12 cellular contexts compared by ENCODE assay signal in the genomic region with DNA sequence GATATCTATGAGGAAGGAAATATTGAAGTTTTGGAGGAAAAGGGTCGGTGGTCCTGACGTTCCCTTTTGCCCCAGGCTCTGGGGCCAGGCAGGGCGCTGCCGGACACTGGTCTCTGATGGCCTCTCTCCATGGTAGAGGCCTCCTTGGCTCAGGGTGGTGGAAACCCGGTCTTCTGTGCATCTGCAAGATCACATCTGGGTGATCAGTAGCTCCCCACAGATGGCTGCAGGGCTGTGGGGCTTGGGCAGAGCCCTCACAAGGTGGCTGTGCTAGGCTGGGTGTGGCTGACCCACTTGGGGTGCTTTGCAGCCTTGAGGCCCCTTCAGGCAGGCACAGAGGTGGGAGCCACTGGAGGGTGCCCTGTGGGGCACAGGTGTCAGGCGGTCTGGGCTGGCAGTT. TPM values are rescaled to one million over a fixed set of nuclear protein-coding genes. Genes with fewer than 3 reads are reported as not detected.
A peak's percentile ranks its signal among the peaks of the same experiment; 100 is the strongest.
DNase-seq lines count a peak whose midpoint lies in the region; ATAC-seq, FAIRE-seq and TF ChIP-seq lines count a peak whose summit lies in the region.
"Had no signal": no experiment of that assay in that cellular context is flagged by ENCODE, and none has a peak within 500 bp of the region (broad histone marks: within the 10 kb centered on the region; RNA-seq: fewer than 3 reads in every experiment).

No MANE protein-coding gene starts in this region.

- POLR2A ChIA-PET in HepG2 (lab: Yijun Ruan, JAX) = no interaction called here
- POLR2A ChIA-PET in activated CD4-positive, alpha-beta T cell treated with anti-CD3 and anti-CD28 coated beads, Interleukin-2, amount 10 ng/mL, durations not matched to agents 7 days and 5 days (lab: Charles Lee) = interaction anchor here (0.7 kb wide), 1 partner anchor 12 kb away, joined by 4 read pairs; no protein-coding TSS in a partner anchor

- H2AFZ ChIP-seq in HepG2 (ENCODE audit: low read length) (no peak overlapping the region), osteoblast (ENCODE audit: low read length) (no peak overlapping the region)

- no peak for TF ChIP-seq CTCF in liver (IDR thresholded peaks at IDR 0.05; ENCODE audit: low read depth, low read length, missing input control)
- no peak for TF ChIP-seq CTCF in HepG2 (CRISPR knock-in tag; IDR thresholded peaks at IDR 0.05)
- TF ChIP-seq CTCF in glutamatergic neuron (IDR thresholded peaks at IDR 0.05; ENCODE audit: partially characterized antibody, unreplicated experiment) = no peak
- TF ChIP-seq CTCF in osteoblast (IDR thresholded peaks at IDR 0.05; ENCODE audit: extremely low read depth, low read depth, low read length) = no peak

- no peak for TF ChIP-seq EP300 in HepG2 (IDR thresholded peaks at IDR 0.05; ENCODE audit: low read depth in 2 of 2, low read length in 2 of 2)
- no peak for TF ChIP-seq EP300 in HepG2 (CRISPR knock-in tag; IDR thresholded peaks at IDR 0.05; ENCODE audit: borderline replicate concordance)

- no peak for DNase-seq in HepG2 (ENCODE audit: low spot score)
- DNase-seq in glutamatergic neuron = peak; percentile 9
- peak; percentile 65 for DNase-seq in osteoblast (ENCODE audit: insufficient read length, low spot score, missing footprints)
- no peak for DNase-seq in activated CD4-positive, alpha-beta T cell treated with anti-CD3 and anti-CD28 coated beads, Interleukin-2, amount 10 ng/mL, durations not matched to agents 7 days and 5 days
- no peak for DNase-seq in mucosa of gallbladder (ENCODE audit: low spot score)
- DNase-seq: NCI-H1092 had no signal

- in situ Hi-C loops in HepG2 (cut with HindIII; ENCODE audit: extremely low pct_ligation_motif_present, low pct_unique_long_range_greater_than_20kb) = loop anchor here (5.0 kb wide), 1 partner anchor 41 kb away; no protein-coding TSS in a partner anchor

- no peak for TF ChIP-seq POLR2A in HepG2 (IDR thresholded peaks at IDR 0.05; ENCODE audit: insufficient read depth in 1 of 2, low read depth in 2 of 2, low read length in 2 of 2)

- peak overlapping the region; percentile 46 for H3K27ac Mint-ChIP-seq in glutamatergic neuron (ENCODE audit: unreplicated experiment)
- no peak overlapping the region for H3K27ac Mint-ChIP-seq in activated CD4-positive, alpha-beta T cell treated with anti-CD3 and anti-CD28 coated beads, Interleukin-2, amount 10 ng/mL, durations not matched to agents 7 days and 5 days
- H3K27ac Mint-ChIP-seq: CD4-positive, CD25-positive, alpha-beta regulatory T cell had no signal

- no peak for ATAC-seq in HepG2
- no peak for ATAC-seq in HG02763 (IDR thresholded peaks at IDR 0.05; ENCODE audit: unreplicated experiment)

- peaks cover 5% of the 10 kb centered on the region for H3K9me3 Mint-ChIP-seq in glutamatergic neuron (ENCODE audit: unreplicated experiment)
- H3K9me3 Mint-ChIP-seq in activated CD4-positive, alpha-beta T cell treated with anti-CD3 and anti-CD28 coated beads, Interleukin-2, amount 10 ng/mL, durations not matched to agents 7 days and 5 days = peaks cover under 1% of the 10 kb centered on the region
- H3K9me3 Mint-ChIP-seq: CD4-positive, CD25-positive, alpha-beta regulatory T cell had no signal

- no peak overlapping the region for H3K4me2 ChIP-seq in HepG2 (ENCODE audit: low read depth, low read length)
- H3K4me2 ChIP-seq in osteoblast (ENCODE audit: insufficient read depth, low read length) = no peak overlapping the region
- H3K4me2 ChIP-seq: KMS-11 had no signal

- 60% methylated on average over 6 of the region's 6 CpGs for WGBS in liver
- 22% methylated on average over 4 of the region's 6 CpGs for WGBS in HepG2 (ENCODE audit: low lambda C conversion rate)

- no peaks in the 10 kb centered on the region for H3K36me3 Mint-ChIP-seq in glutamatergic neuron (ENCODE audit: unreplicated experiment)
- no peaks in the 10 kb centered on the region for H3K36me3 Mint-ChIP-seq in activated CD4-positive, alpha-beta T cell treated with anti-CD3 and anti-CD28 coated beads, Interleukin-2, amount 10 ng/mL, durations not matched to agents 7 days and 5 days (ENCODE audit: low read depth)
- H3K36me3 Mint-ChIP-seq: CD4-positive, CD25-positive, alpha-beta regulatory T cell had no signal

- H3K27ac ChIP-seq in liver (ENCODE audit: low read depth in 1 of 2, low read length in 2 of 2) (peak overlapping the region; percentile 95 to 99), HepG2 (ENCODE audit: extremely low read length, insufficient read depth, low read length) (no peak overlapping the region), osteoblast (ENCODE audit: low read depth, low read length) (no peak overlapping the region)
- H3K27ac ChIP-seq: KMS-11 had no signal

- no peak overlapping the region for H3K4me3 ChIP-seq in liver (ENCODE audit: low read depth in 1 of 3, low read length in 3 of 3)
- no peak overlapping the region for H3K4me3 ChIP-seq in HepG2 (replicated peaks in 1 of 3; ENCODE audit: insufficient read depth in 1 of 3, low read depth in 2 of 3, low read length in 3 of 3)
- H3K4me3 ChIP-seq in osteoblast (ENCODE audit: insufficient read depth, low read length) = no peak overlapping the region
- H3K4me3 ChIP-seq: HAP-1 had no signal

- no peaks in the 10 kb centered on the region for H3K36me3 ChIP-seq in liver (ENCODE audit: control insufficient read depth in 4 of 4, insufficient read depth in 3 of 4, low read depth in 1 of 4, low read length in 3 of 4)
- no peaks in the 10 kb centered on the region for H3K36me3 ChIP-seq in HepG2 (replicated peaks in 1 of 2; ENCODE audit: control insufficient read depth in 1 of 2, insufficient read depth in 2 of 2, low read length in 2 of 2)
- H3K36me3 ChIP-seq in osteoblast (ENCODE audit: insufficient read depth, low read length) = no peaks in the 10 kb centered on the region
- H3K36me3 ChIP-seq: HAP-1 had no signal

- intact Hi-C loops in HepG2 (cut with micrococcal nuclease; ENCODE audit: unreplicated experiment) = loop anchor here (5.0 kb wide), 1 partner anchor 46 kb away; no protein-coding TSS in a partner anchor

- H3K27me3 Mint-ChIP-seq in glutamatergic neuron (ENCODE audit: unreplicated experiment) = no peaks in the 10 kb centered on the region
- H3K27me3 Mint-ChIP-seq in activated CD4-positive, alpha-beta T cell treated with anti-CD3 and anti-CD28 coated beads, Interleukin-2, amount 10 ng/mL, durations not matched to agents 7 days and 5 days = no peaks in the 10 kb centered on the region
- H3K27me3 Mint-ChIP-seq: CD4-positive, CD25-positive, alpha-beta regulatory T cell had no signal

- H3K4me1 ChIP-seq in liver (ENCODE audit: control insufficient read depth in 4 of 4, insufficient read depth in 4 of 4, low read length in 3 of 4) (peaks cover 24 to 75% (median 52%) of the 10 kb centered on the region in 4 donors), HepG2 (ENCODE audit: insufficient read depth, low read length) (peaks cover 76% of the 10 kb centered on the region), osteoblast (ENCODE audit: insufficient read depth, low read length) (no peaks in the 10 kb centered on the region)
- H3K4me1 ChIP-seq: HAP-1 had no signal

- peak overlapping the region; percentile 42 to 56 for H3K9ac ChIP-seq in liver (ENCODE audit: low read depth in 1 of 2, low read length in 2 of 2)
- no peak overlapping the region for H3K9ac ChIP-seq in HepG2 (ENCODE audit: insufficient read depth, low read depth, low read length)
- H3K9ac ChIP-seq: KMS-11 had no signal

- no TSS peak for BruUV-seq in HepG2 (replicated peaks; lab: Mats Ljungman, UMichigan)

- FAIRE-seq in HepG2 (lab: Jason Lieb, UNC) = no peak

- CTCF ChIA-PET in HepG2 (lab: Yijun Ruan, JAX; ENCODE audit: low intra/inter-chr PET ratio, low total read pairs) = interaction anchor here (1.3 to 1.4 kb wide), 2 partner anchors 43 to 47 kb away, joined by 3 to 7 read pairs; no protein-coding TSS in a partner anchor
- CTCF ChIA-PET in activated CD4-positive, alpha-beta T cell treated with anti-CD3 and anti-CD28 coated beads, Interleukin-2, amount 10 ng/mL, durations not matched to agents 7 days and 5 days (lab: Charles Lee) = interaction anchor here (1.3 kb wide), 1 partner anchor 9 kb away, joined by 3 read pairs; no protein-coding TSS in a partner anchor

- H3K27me3 ChIP-seq in liver (ENCODE audit: control insufficient read depth in 4 of 4, insufficient read depth in 4 of 4, low read length in 3 of 4) (no peaks in the 10 kb centered on the region), HepG2 (ENCODE audit: control insufficient read depth in 1 of 2, insufficient read depth in 2 of 2, low read length in 2 of 2) (peaks cover 9 to 21% of the 10 kb centered on the region in 2 experiments; a peak in 3 of 5 replicates), osteoblast (ENCODE audit: insufficient read depth, low read length) (no peaks in the 10 kb centered on the region)

- peaks cover 18% of the 10 kb centered on the region for H3K4me1 Mint-ChIP-seq in glutamatergic neuron (ENCODE audit: low read depth, unreplicated experiment)
- H3K4me1 Mint-ChIP-seq in activated CD4-positive, alpha-beta T cell treated with anti-CD3 and anti-CD28 coated beads, Interleukin-2, amount 10 ng/mL, durations not matched to agents 7 days and 5 days = no peaks in the 10 kb centered on the region

- H3K79me2 ChIP-seq in HepG2 (ENCODE audit: insufficient read depth, low read length) (no peaks in the 10 kb centered on the region), osteoblast (ENCODE audit: insufficient read depth, low read length) (no peaks in the 10 kb centered on the region)

- H3K4me3 Mint-ChIP-seq in glutamatergic neuron (ENCODE audit: unreplicated experiment) = no peak overlapping the region
- no peak overlapping the region for H3K4me3 Mint-ChIP-seq in activated CD4-positive, alpha-beta T cell treated with anti-CD3 and anti-CD28 coated beads, Interleukin-2, amount 10 ng/mL, durations not matched to agents 7 days and 5 days
- H3K4me3 Mint-ChIP-seq: CD4-positive, CD25-positive, alpha-beta regulatory T cell had no signal

- H4K20me1 ChIP-seq in HepG2 (ENCODE audit: insufficient read depth, low read length) (no peaks in the 10 kb centered on the region), osteoblast (ENCODE audit: insufficient read depth, low read length) (no peaks in the 10 kb centered on the region)

- TF ChIP-seq RAD21 in liver (IDR thresholded peaks at IDR 0.05) (no peak), HepG2 (CRISPR knock-in tag; IDR thresholded peaks at IDR 0.05) (no peak)

- H3K9me3 ChIP-seq in liver (ENCODE audit: control insufficient read depth in 4 of 4, low read length in 3 of 4) (no peaks in the 10 kb centered on the region), HepG2 (ENCODE audit: low read length) (no peaks in the 10 kb centered on the region), osteoblast (ENCODE audit: low read depth, low read length) (no peaks in the 10 kb centered on the region)
- H3K9me3 ChIP-seq: HAP-1 had no signal

RNA-seq across cellular contexts. Expression of gene RNU6ATAC, which starts 53.9 kb away (rescaled TPM):
- total RNA-seq in liver = not detected
- polyA plus RNA-seq in liver = not detected
- 894 TPM in 1 of 2 replicates, not detected in the other for total RNA-seq in HepG2 (2016; rRNA removed; fragmentation: Illumina TruSeq; extraction: Trizol)
- total RNA-seq in HepG2 (2016; cell fraction: cytosol; rRNA removed; fragmentation: Illumina TruSeq; extraction: Trizol; ENCODE audit: low read depth) = 12,614 and 12,724 TPM in 2 replicates
- 82.4 and 810 TPM in 2 replicates for total RNA-seq in HepG2 (2016; cell fraction: insoluble cytoplasmic fraction; rRNA removed; fragmentation: Illumina TruSeq; extraction: Trizol)
- 600 and 628 TPM in 2 replicates for total RNA-seq in HepG2 (2016; cell fraction: membrane; rRNA removed; fragmentation: Illumina TruSeq; extraction: Trizol)
- total RNA-seq in HepG2 (2016; cell fraction: nucleus; rRNA removed; fragmentation: Illumina TruSeq; extraction: Trizol) = 1,443 and 1,712 TPM in 2 replicates
- not detected in 2 replicates for polyA plus RNA-seq in HepG2 (2011; rRNA removed)
- polyA plus RNA-seq in HepG2 (2011; cell fraction: cytosol; rRNA removed) = not detected in 2 replicates
- polyA plus RNA-seq in HepG2 (2011; cell fraction: nucleus; rRNA removed) = not detected in 2 replicates
- polyA plus RNA-seq in HepG2 (2012) = not detected in 2 replicates
- polyA plus RNA-seq in HepG2 (2016; cell fraction: cytosol; fragmentation: Illumina TruSeq; extraction: Trizol; ENCODE audit: low read depth) = 76.0 TPM in 1 of 2 replicates, not detected in the other
- polyA plus RNA-seq in HepG2 (2016; cell fraction: insoluble cytoplasmic fraction; fragmentation: Illumina TruSeq; extraction: Trizol; ENCODE audit: low read depth) = not detected in 2 replicates
- not detected in 2 replicates for polyA plus RNA-seq in HepG2 (2016; cell fraction: membrane; fragmentation: Illumina TruSeq; extraction: Trizol; ENCODE audit: low read depth)
- polyA plus RNA-seq in HepG2 (2016; cell fraction: nucleus; fragmentation: Illumina TruSeq; extraction: Trizol; ENCODE audit: insufficient read depth, low read depth) = not detected in 2 replicates
- under 0.01 TPM in 2 replicates for polyA minus RNA-seq in HepG2 (2011; rRNA and poly(A)+ RNA removed; ENCODE audit: low replicate concordance)
- 1,413 and 1,463 TPM in 2 replicates for polyA minus RNA-seq in HepG2 (2011; cell fraction: cytosol; rRNA and poly(A)+ RNA removed)
- under 0.01 TPM in 1 of 2 replicates, not detected in the other for polyA minus RNA-seq in HepG2 (2011; cell fraction: nucleus; rRNA and poly(A)+ RNA removed)
- 121 TPM for total RNA-seq in glutamatergic neuron (ENCODE audit: unreplicated experiment)
- not detected in 2 replicates for total RNA-seq in osteoblast
- 10 to 100 TPM in 1 of 2 experiments, not detected in 1; 27.2 TPM for total RNA-seq in activated CD4-positive, alpha-beta T cell treated with anti-CD3 and anti-CD28 coated beads, Interleukin-2, amount 10 ng/mL, durations not matched to agents 7 days and 5 days
- 37.1 TPM for total RNA-seq in mucosa of gallbladder
- total RNA-seq: M059J had no signal
- polyA plus RNA-seq: CD4-positive, CD25-positive, alpha-beta regulatory T cell had no signal

Comparison
In these comparisons a context has a peak if more than half of its experiments do, and no peak if none do; other contexts are left out.
1. H3K27ac ChIP-seq: peak in liver (2 of 2); none in HepG2 (single experiment) and osteoblast (single experiment).
2. DNase-seq: peak in glutamatergic neuron (single experiment) and osteoblast (single experiment); none in HepG2 (single experiment), activated CD4-positive, alpha-beta T cell treated with anti-CD3 and anti-CD28 coated beads, Interleukin-2, amount 10 ng/mL, durations not matched to agents 7 days and 5 days (single experiment) and mucosa of gallbladder (single experiment).